In genomic region chr20:20130399-20130798, GRCh38 we compare ENCODE assay signal across 1 cellular context.
A peak's percentile ranks its signal among the peaks of the same experiment; 100 is the strongest.
TF ChIP-seq lines count a peak whose summit lies in the region.

No MANE protein-coding gene starts in this region.

TF ChIP-seq in HEK293, 187 proteins besides CTCF, POLR2A, EP300 and RAD21 (continued from another document):
- TF ChIP-seq ZNF654 (tag by site-specific recombination; IDR thresholded peaks at IDR 0.05; ENCODE audit: low read depth) = peak; percentile 68
- TF ChIP-seq ZNF555 (tag by site-specific recombination; conservative IDR thresholded peaks at IDR 0.05) = peak; percentile 14; the same call in 1 of the 2 replicates
- TF ChIP-seq GLI4 (tag by site-specific recombination; IDR thresholded peaks at IDR 0.05) = no peak
- peak; percentile 60; the same call in 1 of the 2 replicates for TF ChIP-seq REPIN1 (tag by site-specific recombination; IDR thresholded peaks at IDR 0.05; ENCODE audit: low read depth)
- TF ChIP-seq SP7 (tag by site-specific recombination; IDR thresholded peaks at IDR 0.05) = peak; percentile 38; the same call in 1 of the 2 replicates
- TF ChIP-seq ZXDB (tag by site-specific recombination; IDR thresholded peaks at IDR 0.05) = 0 out of 2 replicates have a peak, but pooled peaks have one; percentile 28
- TF ChIP-seq ZNF433 (tag by site-specific recombination; IDR thresholded peaks at IDR 0.05; ENCODE audit: low read depth) = no peak
- no peak for TF ChIP-seq ZNF169 (tag by site-specific recombination; IDR thresholded peaks at IDR 0.05)
- TF ChIP-seq ZNF26 (tag by site-specific recombination; IDR thresholded peaks at IDR 0.05) = no peak
- TF ChIP-seq ZSCAN30 (tag by site-specific recombination; IDR thresholded peaks at IDR 0.05) = peak; percentile 76; the same call in 1 of the 2 replicates
- TF ChIP-seq ZNF658 (tag by site-specific recombination; IDR thresholded peaks at IDR 0.05) = no peak
- no peak for TF ChIP-seq ZNF843 (tag by site-specific recombination; IDR thresholded peaks at IDR 0.05)
- TF ChIP-seq SCRT1 (tag by site-specific recombination; IDR thresholded peaks at IDR 0.05; ENCODE audit: borderline replicate concordance) = no peak
- peak; percentile 52; the same call in 1 of the 2 replicates for TF ChIP-seq IKZF3 (tag by site-specific recombination; IDR thresholded peaks at IDR 0.05)
- no peak for TF ChIP-seq ZNF791 (tag by site-specific recombination; IDR thresholded peaks at IDR 0.05)
- TF ChIP-seq ZNF518A (tag by site-specific recombination; conservative IDR thresholded peaks at IDR 0.05; ENCODE audit: low read depth) = peak; percentile 64
- TF ChIP-seq ZNF138 (tag by site-specific recombination; IDR thresholded peaks at IDR 0.05; ENCODE audit: borderline replicate concordance) = no peak
- TF ChIP-seq ZNF18 (tag by site-specific recombination; IDR thresholded peaks at IDR 0.05) = 0 out of 2 replicates have a peak, but pooled peaks have one; percentile 12
- peak; percentile 69; the same call in 1 of the 2 replicates for TF ChIP-seq ZNF580 (tag by site-specific recombination; IDR thresholded peaks at IDR 0.05)
